Comparison of ENCODE assay signal across 18 cellular contexts in the genomic region with DNA sequence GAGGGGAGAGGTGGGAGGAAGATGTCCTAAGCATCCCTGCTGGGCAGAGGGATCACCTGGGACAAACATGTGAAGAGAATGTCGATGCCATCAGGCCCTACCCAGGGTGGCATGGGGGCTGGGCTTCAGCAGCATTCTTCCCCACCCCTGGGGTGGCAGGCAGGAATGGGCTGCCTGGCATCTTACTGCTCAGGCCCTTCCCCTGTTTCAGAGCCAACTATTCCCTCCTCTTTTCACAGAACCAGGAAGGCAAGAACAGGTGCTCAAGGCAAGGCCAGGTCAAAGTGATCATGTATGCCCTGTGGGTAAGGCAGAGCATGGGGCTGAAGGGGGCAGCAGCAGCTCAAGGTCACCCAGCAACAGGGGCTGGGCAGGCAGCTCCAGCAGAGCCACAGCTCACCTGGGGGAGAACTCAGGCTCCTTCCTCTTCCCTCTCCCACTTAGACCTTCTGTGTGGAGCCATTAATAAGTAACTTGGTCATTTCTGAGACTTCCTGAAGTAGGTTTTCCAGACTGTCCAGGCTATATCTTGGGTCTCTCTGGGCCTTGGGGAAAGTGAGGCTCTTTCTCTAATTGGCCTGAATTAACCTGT.
"Had no signal": no experiment of that assay in that cellular context is flagged by ENCODE, and none has a peak within 500 bp of the region (broad histone marks: within the 10 kb centered on the region; RNA-seq: fewer than 3 reads in every experiment).

No MANE protein-coding gene starts in this region.

- H3K9me3 Mint-ChIP-seq: activated CD4-positive, alpha-beta T cell treated with anti-CD3 and anti-CD28 coated beads, Interleukin-2, amount 10 ng/mL, durations not matched to agents 7 days and 5 days; activated T-cell treated with anti-CD3 and anti-CD28 coated beads, Interleukin-2, amount 50 U/mL, for 24 hours; memory B cell; neural crest cell; T-helper 1 cell treated with Interleukin-12 subunit alpha and Interleukin-12 subunit beta and Interleukin-4 antibody, amounts not matched to agents 30 μg/mL and 1 μg/mL, for 36 hours had no signal

- H3K9me3 ChIP-seq: breast epithelium, right lobe of liver, spleen had no signal

- H3K9ac ChIP-seq: parathyroid adenoma had no signal

- H3K4me1 Mint-ChIP-seq: activated CD4-positive, alpha-beta T cell treated with anti-CD3 and anti-CD28 coated beads, Interleukin-2, amount 10 ng/mL, durations not matched to agents 7 days and 5 days; memory B cell; neural crest cell had no signal

- H3K27me3 Mint-ChIP-seq: activated naive CD8-positive, alpha-beta T cell had no signal

- H3K4me3 ChIP-seq: breast epithelium, dorsolateral prefrontal cortex, right lobe of liver, spleen had no signal

- H3K27ac ChIP-seq: breast epithelium, parathyroid adenoma, right lobe of liver, spleen had no signal

- H3K4me1 ChIP-seq: breast epithelium, right lobe of liver, spleen had no signal

- H3K4me3 Mint-ChIP-seq: activated CD4-positive, alpha-beta T cell treated with anti-CD3 and anti-CD28 coated beads, Interleukin-2, amount 10 ng/mL, durations not matched to agents 7 days and 5 days; activated naive CD8-positive, alpha-beta T cell; activated T-cell treated with anti-CD3 and anti-CD28 coated beads, Interleukin-2, amount 50 U/mL, for 24 hours; memory B cell; neural crest cell; T-helper 1 cell treated with Interleukin-12 subunit alpha and Interleukin-12 subunit beta and Interleukin-4 antibody, amounts not matched to agents 30 μg/mL and 1 μg/mL, for 36 hours had no signal

- H3K79me2 ChIP-seq: parathyroid adenoma had no signal

- H3K27me3 ChIP-seq: breast epithelium, right lobe of liver had no signal

- H3K36me3 ChIP-seq: breast epithelium, right lobe of liver, spleen had no signal

- H3K27ac Mint-ChIP-seq: activated CD4-positive, alpha-beta T cell treated with anti-CD3 and anti-CD28 coated beads, Interleukin-2, amount 10 ng/mL, durations not matched to agents 7 days and 5 days; activated naive CD8-positive, alpha-beta T cell; activated T-cell treated with anti-CD3 and anti-CD28 coated beads, Interleukin-2, amount 50 U/mL, for 24 hours; memory B cell; T-helper 1 cell treated with Interleukin-12 subunit alpha and Interleukin-12 subunit beta and Interleukin-4 antibody, amounts not matched to agents 30 μg/mL and 1 μg/mL, for 36 hours had no signal

- DNase-seq: activated CD4-positive, alpha-beta T cell treated with anti-CD3 and anti-CD28 coated beads, Interleukin-2, amount 10 ng/mL, durations not matched to agents 7 days and 5 days; activated CD4-positive, CD25-positive, alpha-beta regulatory T cell; activated gamma-delta T cell; activated T-cell treated with anti-CD3 and anti-CD28 coated beads, Interleukin-2, amount 50 U/mL, for 24 hours; amygdala; hippocampal formation; left cardiac atrium; spleen; stimulated activated CD4-positive, alpha-beta T cell treated with anti-CD3 and anti-CD28 coated beads, Interleukin-1b, Interleukin-23, amount 100 ng/mL, for 48 hours; stimulated activated naive CD4-positive, alpha-beta T cell had no signal

- H2AFZ ChIP-seq: parathyroid adenoma had no signal

- ATAC-seq: left cardiac atrium had no signal

- H3K36me3 Mint-ChIP-seq: activated naive CD8-positive, alpha-beta T cell; memory B cell had no signal
